In the genomic region with DNA sequence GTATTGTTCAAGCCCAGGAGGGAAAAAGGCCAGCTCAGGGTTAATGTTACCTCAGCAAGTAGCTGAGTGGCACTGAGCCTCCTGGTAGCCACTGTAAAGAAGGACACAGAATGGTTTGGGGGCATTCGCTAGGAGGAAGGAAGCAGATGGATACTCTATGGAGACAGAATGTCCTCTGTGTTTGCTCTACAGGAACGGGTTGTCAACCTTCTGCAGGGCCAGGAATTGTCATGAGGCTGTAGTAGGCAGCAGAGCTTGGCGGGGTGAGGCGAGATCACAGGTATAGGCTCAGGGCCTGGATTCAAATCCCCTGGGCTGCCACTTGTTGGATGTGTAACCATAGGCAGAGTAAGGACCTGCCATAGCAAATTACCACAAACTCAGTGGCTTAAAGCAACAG, we compare ENCODE assay signal across 18 cellular contexts. TPM values are rescaled to one million over a fixed set of nuclear protein-coding genes. Genes with fewer than 3 reads are reported as not detected.
DNase-seq lines count a peak whose midpoint lies in the region; ATAC-seq, FAIRE-seq and TF ChIP-seq lines count a peak whose summit lies in the region.
"Had no signal": no experiment of that assay in that cellular context is flagged by ENCODE, and none has a peak within 500 bp of the region (broad histone marks: within the 10 kb centered on the region; RNA-seq: fewer than 3 reads in every experiment).

No MANE protein-coding gene starts in this region.

- DNase-seq in HepG2 (ENCODE audit: low spot score) (no peak), right lobe of liver (no peak), H1 (ENCODE audit: low read depth in 1 of 2, low spot score in 2 of 2) (no peak), posterior vena cava (ENCODE audit: low spot score) (peak; percentile 52), NCI-H69 (lab: John Stamatoyannopoulos, UW) (no peak)
- no peak for DNase-seq in stimulated activated CD4-positive, alpha-beta T cell treated with anti-CD3 and anti-CD28 coated beads, Interleukin-2, amount 100 ng/mL, for 48 hours
- DNase-seq: C1 segment of cervical spinal cord; Caco-2; CD8-positive, alpha-beta memory T cell; DND-41; GDM1 had no signal

- no peak overlapping the region; the same call in 1 of the 2 replicates for H2BK20ac ChIP-seq in H1 (ENCODE audit: low read length)

- H2BK12ac ChIP-seq in H1 (ENCODE audit: low read depth, low read length) = peak overlapping the region; percentile 68; the same call in 1 of the 2 replicates

- in situ Hi-C loops in HepG2 (cut with HindIII; ENCODE audit: extremely low pct_ligation_motif_present, low pct_unique_long_range_greater_than_20kb) = no loop called here

- no peaks in the 10 kb centered on the region for H4K20me1 ChIP-seq in HepG2 (ENCODE audit: insufficient read depth, low read length)
- H4K20me1 ChIP-seq in H1 (replicated peaks in 1 of 2; ENCODE audit: control insufficient read depth in 1 of 2, insufficient read depth in 2 of 2, low read length in 2 of 2) = no peaks in the 10 kb centered on the region

- no peak for TF ChIP-seq CTCF in HepG2 (CRISPR knock-in tag; IDR thresholded peaks at IDR 0.05)
- TF ChIP-seq CTCF in right lobe of liver (IDR thresholded peaks at IDR 0.05) = no peak
- no peak for TF ChIP-seq CTCF in H1 (IDR thresholded peaks at IDR 0.05; ENCODE audit: control extremely low read depth in 1 of 3, insufficient read depth in 1 of 3, low read depth in 1 of 3, low read length in 3 of 3)

- no peak overlapping the region for H3K4ac ChIP-seq in H1 (replicated peaks; ENCODE audit: insufficient read length, low read depth, low read length)

- BruUV-seq in HepG2 (replicated peaks; lab: Mats Ljungman, UMichigan) = no TSS peak

- no peak for TF ChIP-seq POLR2A in HepG2 (IDR thresholded peaks at IDR 0.05; ENCODE audit: insufficient read depth in 1 of 2, low read depth in 2 of 2, low read length in 2 of 2)
- TF ChIP-seq POLR2A in right lobe of liver (IDR thresholded peaks at IDR 0.05) = no peak
- no peak for TF ChIP-seq POLR2A in H1 (IDR thresholded peaks at IDR 0.05; ENCODE audit: control extremely low read depth in 1 of 2, low read depth in 2 of 2, low read length in 2 of 2)

- no peak overlapping the region for H4K8ac ChIP-seq in H1 (ENCODE audit: extremely low read depth, insufficient read depth, low read length)

- 93% methylated on average over 4 of the region's 4 CpGs for WGBS in HepG2 (ENCODE audit: low lambda C conversion rate)
- 100% methylated on average over 1 of the region's 4 CpGs for WGBS in right lobe of liver (ENCODE audit: insufficient coverage, low coverage, low lambda C conversion rate, missing lambda C conversion rate)
- 93% methylated on average over 4 of the region's 4 CpGs; no CpG with 5 or more reads in 1 of the 2 experiments for WGBS in H1 (ENCODE audit: extremely low coverage in 1 of 2, insufficient coverage in 1 of 2, insufficient read length in 1 of 2, insufficient replicate concordance in 2 of 2, low coverage in 1 of 2, low lambda C conversion rate in 2 of 2, missing lambda C conversion rate in 1 of 2), 2 experiments

- 0 out of 2 replicates have a peak overlapping the region, but pooled peaks have one; percentile 46 for H2BK15ac ChIP-seq in H1 (ENCODE audit: low read length)

- H3K9me3 ChIP-seq in HepG2 (ENCODE audit: low read length) (no peaks in the 10 kb centered on the region), right lobe of liver (no peaks in the 10 kb centered on the region), H1 (ENCODE audit: insufficient read depth in 2 of 2, low read depth in 1 of 2, low read length in 1 of 2) (no peaks in the 10 kb centered on the region)
- H3K9me3 ChIP-seq: Caco-2 had no signal

- intact Hi-C loops in HepG2 (cut with micrococcal nuclease; ENCODE audit: unreplicated experiment) = no loop called here
- intact Hi-C loops in right lobe of liver (cut with DNase I) = no loop called here
- intact Hi-C loops in posterior vena cava (cut with DNase I) = no loop called here

- no peak overlapping the region for H2BK120ac ChIP-seq in H1 (replicated peaks; ENCODE audit: low read depth, low read length)

- H3K79me2 ChIP-seq in HepG2 (ENCODE audit: insufficient read depth, low read length) = peaks cover 10% of the 10 kb centered on the region
- H3K79me2 ChIP-seq in H1 (ENCODE audit: control insufficient read depth in 1 of 2, insufficient read depth in 2 of 2, low read length in 2 of 2) = no peaks in the 10 kb centered on the region

- H4K5ac ChIP-seq in H1 (ENCODE audit: insufficient read length, low read depth, low read length) = no peak overlapping the region

- peak overlapping the region; percentile 97 for H3K27ac ChIP-seq in HepG2 (ENCODE audit: extremely low read length, insufficient read depth, low read length)
- H3K27ac ChIP-seq in right lobe of liver = peak overlapping the region in 1 of 3 donors; percentile 14
- H3K27ac ChIP-seq in H1 (ENCODE audit: low read depth, low read length) = no peak overlapping the region
- H3K27ac ChIP-seq: HL-60 had no signal

- no peak for ATAC-seq in HepG2
- no peak for ATAC-seq in right lobe of liver
- ATAC-seq in GM19328 (IDR thresholded peaks at IDR 0.05; ENCODE audit: unreplicated experiment) = no peak
- ATAC-seq: HCT116 had no signal

- no peaks in the 10 kb centered on the region; a peak in 1 of 5 replicates for H3K27me3 ChIP-seq in HepG2 (ENCODE audit: control insufficient read depth in 1 of 2, insufficient read depth in 2 of 2, low read length in 2 of 2)
- no peaks in the 10 kb centered on the region for H3K27me3 ChIP-seq in right lobe of liver
- H3K27me3 ChIP-seq in H1 (replicated peaks in 1 of 4; ENCODE audit: control insufficient read depth in 3 of 4, extremely low read depth in 1 of 4, insufficient read depth in 3 of 4, low read length in 3 of 4) = no peaks in the 10 kb centered on the region

- peaks cover 68% of the 10 kb centered on the region for H3K4me1 ChIP-seq in HepG2 (ENCODE audit: insufficient read depth, low read length)
- H3K4me1 ChIP-seq in right lobe of liver = peaks cover 0 to 33% (median 10%) of the 10 kb centered on the region in 4 donors
- H3K4me1 ChIP-seq in H1 (replicated peaks in 1 of 4; ENCODE audit: control insufficient read depth in 3 of 4, insufficient read depth in 4 of 4, low read length in 3 of 4) = peaks cover 4 to 33% (median 16%) of the 10 kb centered on the region in 4 experiments

- H3K79me1 ChIP-seq in H1 (ENCODE audit: low read depth, low read length) = no peaks in the 10 kb centered on the region

- FAIRE-seq in HepG2 (lab: Jason Lieb, UNC) (no peak), H1 (lab: Jason Lieb, UNC) (no peak)
- FAIRE-seq: A204.1, GM12892, GM19239, H54 had no signal

- POLR2A ChIA-PET in HepG2 (lab: Yijun Ruan, JAX) (interaction anchor here (5.2 to 5.7 kb wide), 2 partner anchors 12 to 41 kb away, joined by 67 to 69 read pairs; partner anchors contain the start of genes GUCD1 and SNRPD3), H1 (lab: Charles Lee; ENCODE audit: partially characterized antibody) (interaction anchor here (1.5 to 2.0 kb wide), 3 partner anchors 12 to 40 kb away, joined by 4 to 9 read pairs (median 5); partner anchors contain the start of gene SNRPD3)

- H3K36me3 ChIP-seq in HepG2 (replicated peaks in 1 of 2; ENCODE audit: control insufficient read depth in 1 of 2, insufficient read depth in 2 of 2, low read length in 2 of 2) (no peaks in the 10 kb centered on the region), right lobe of liver (no peaks in the 10 kb centered on the region), H1 (ENCODE audit: control insufficient read depth in 2 of 4, insufficient read depth in 4 of 4, low read length in 3 of 4) (no peaks in the 10 kb centered on the region)

- TF ChIP-seq EP300 in HepG2 (IDR thresholded peaks at IDR 0.05; ENCODE audit: low read depth in 2 of 2, low read length in 2 of 2) (no peak), HepG2 (CRISPR knock-in tag; IDR thresholded peaks at IDR 0.05; ENCODE audit: borderline replicate concordance) (no peak), H1 (IDR thresholded peaks at IDR 0.05; ENCODE audit: borderline replicate concordance in 1 of 2, low read depth in 2 of 2, low read length in 2 of 2) (no peak)

- H3K4me2 ChIP-seq in HepG2 (ENCODE audit: low read depth, low read length) = no peak overlapping the region
- no peak overlapping the region for H3K4me2 ChIP-seq in H1 (ENCODE audit: insufficient read depth in 1 of 2, low read depth in 2 of 2, low read length in 2 of 2)

- H3K9ac ChIP-seq in HepG2 (ENCODE audit: insufficient read depth, low read depth, low read length) (no peak overlapping the region), H1 (replicated peaks in 1 of 4; ENCODE audit: extremely low read depth in 1 of 4, low read depth in 3 of 4, low read length in 3 of 4) (no peak overlapping the region)

- H3K23me2 ChIP-seq in H1 (ENCODE audit: low read depth, low read length) = peaks cover 2% of the 10 kb centered on the region; the same call in 1 of the 2 replicates

- H2AK5ac ChIP-seq in H1 (ENCODE audit: low read depth, low read length) = no peak overlapping the region

- no peak for TF ChIP-seq RAD21 in HepG2 (CRISPR knock-in tag; IDR thresholded peaks at IDR 0.05)
- TF ChIP-seq RAD21 in H1 (IDR thresholded peaks at IDR 0.05 in 1 of 2, conservative IDR thresholded peaks at IDR 0.05 in 1 of 2; ENCODE audit: low read depth in 2 of 2, low read length in 2 of 2) = no peak

- H3K4me3 ChIP-seq in HepG2 (replicated peaks in 1 of 3; ENCODE audit: insufficient read depth in 1 of 3, low read depth in 2 of 3, low read length in 3 of 3) (no peak overlapping the region), right lobe of liver (no peak overlapping the region), H1 (ENCODE audit: extremely low read depth in 1 of 4, insufficient read depth in 2 of 4, low read depth in 3 of 4, low read length in 4 of 4) (no peak overlapping the region)

- no peak overlapping the region for H3K18ac ChIP-seq in H1 (ENCODE audit: extremely low read depth, low read length)

- no peak overlapping the region for H3K14ac ChIP-seq in H1 (ENCODE audit: insufficient read length)

- no peak overlapping the region for H3K23ac ChIP-seq in H1 (ENCODE audit: insufficient read length)

- H2BK5ac ChIP-seq in H1 (ENCODE audit: low read depth, low read length) = no peak overlapping the region

- H3K56ac ChIP-seq in H1 (replicated peaks; ENCODE audit: insufficient read length, low read depth, low read length) = no peak overlapping the region

- no peak overlapping the region for H4K91ac ChIP-seq in H1 (replicated peaks; ENCODE audit: insufficient read length, low read length)

- H2AFZ ChIP-seq in HepG2 (ENCODE audit: low read length) = no peak overlapping the region
- H2AFZ ChIP-seq in H1 (ENCODE audit: low read length) = no peak overlapping the region

- CTCF ChIA-PET in HepG2 (lab: Yijun Ruan, JAX; ENCODE audit: low intra/inter-chr PET ratio, low total read pairs) = no interaction called here
- CTCF ChIA-PET in H1 (lab: Charles Lee; ENCODE audit: partially characterized antibody) = no interaction called here

RNA-seq across cellular contexts. Expression of gene LRRC75B, which starts 3.0 kb away (rescaled TPM):
- total RNA-seq in HepG2 (2016; rRNA removed; fragmentation: Illumina TruSeq; extraction: Trizol) (5.7 and 11.8 TPM in 2 replicates), right lobe of liver (10 to 100 TPM; 11.8 to 28.0 (median 21.5) TPM), posterior vena cava (1 to 10 TPM; 6.6 to 9.3 TPM)
- total RNA-seq in HepG2 (2016; cell fraction: cytosol; rRNA removed; fragmentation: Illumina TruSeq; extraction: Trizol; ENCODE audit: low read depth) = 14.2 and 14.4 TPM in 2 replicates
- total RNA-seq in HepG2 (2016; cell fraction: insoluble cytoplasmic fraction; rRNA removed; fragmentation: Illumina TruSeq; extraction: Trizol) = 5.6 and 12.5 TPM in 2 replicates
- 14.8 and 16.4 TPM in 2 replicates for total RNA-seq in HepG2 (2016; cell fraction: membrane; rRNA removed; fragmentation: Illumina TruSeq; extraction: Trizol)
- total RNA-seq in HepG2 (2016; cell fraction: nucleus; rRNA removed; fragmentation: Illumina TruSeq; extraction: Trizol) = 10.7 and 13.7 TPM in 2 replicates
- polyA plus RNA-seq in HepG2 (2011; rRNA removed) (34.8 and 48.8 TPM in 2 replicates), H1 (2011; rRNA removed) (26.6 and 39.0 TPM in 2 replicates)
- 18.6 and 35.0 TPM in 2 replicates for polyA plus RNA-seq in HepG2 (2011; cell fraction: cytosol; rRNA removed)
- polyA plus RNA-seq in HepG2 (2011; cell fraction: nucleus; rRNA removed) = 225 and 265 TPM in 2 replicates
- polyA plus RNA-seq in HepG2 (2012) = 19.0 and 24.1 TPM in 2 replicates
- 15.3 and 17.1 TPM in 2 replicates for polyA plus RNA-seq in HepG2 (2016; cell fraction: cytosol; fragmentation: Illumina TruSeq; extraction: Trizol; ENCODE audit: low read depth)
- polyA plus RNA-seq in HepG2 (2016; cell fraction: insoluble cytoplasmic fraction; fragmentation: Illumina TruSeq; extraction: Trizol; ENCODE audit: low read depth) = 8.8 and 9.2 TPM in 2 replicates
- polyA plus RNA-seq in HepG2 (2016; cell fraction: membrane; fragmentation: Illumina TruSeq; extraction: Trizol; ENCODE audit: low read depth) = 17.8 and 17.9 TPM in 2 replicates
- polyA plus RNA-seq in HepG2 (2016; cell fraction: nucleus; fragmentation: Illumina TruSeq; extraction: Trizol; ENCODE audit: insufficient read depth, low read depth) = 32.8 and 35.7 TPM in 2 replicates
- polyA minus RNA-seq in HepG2 (2011; rRNA and poly(A)+ RNA removed; ENCODE audit: low replicate concordance) = 24.5 TPM in 1 of 2 replicates, not detected in the other
- 5.7 and 8.9 TPM in 2 replicates for polyA minus RNA-seq in HepG2 (2011; cell fraction: cytosol; rRNA and poly(A)+ RNA removed)
- polyA minus RNA-seq in HepG2 (2011; cell fraction: nucleus; rRNA and poly(A)+ RNA removed) = 13.3 and 13.4 TPM in 2 replicates
- 10.9 and 12.2 TPM in 2 replicates for total RNA-seq in H1 (2021; fragmentation: NEBNext Ultra II Directional; extraction: Animal tissue kit (Norgen Biotek cat#: 25700))
- polyA plus RNA-seq in H1 (2011; cell fraction: cytosol; rRNA removed) = 29.2 TPM
- polyA plus RNA-seq in H1 (2011; cell fraction: nucleus; rRNA removed) = 132 TPM
- 7.7 to 16.2 TPM (median 15.1 TPM) in 4 replicates for polyA plus RNA-seq in H1 (2012, experiment 1 of 2)
- 8.9 TPM for polyA plus RNA-seq in H1 (2012, experiment 2 of 2)
- polyA plus RNA-seq in H1 (2013, experiment 1 of 2) = 9.3 TPM
- polyA plus RNA-seq in H1 (2013, experiment 2 of 2) = 7.8 TPM
- 8.1 and 8.4 TPM in 2 replicates for polyA minus RNA-seq in H1 (2011; rRNA and poly(A)+ RNA removed)
- 8.7 TPM for polyA minus RNA-seq in H1 (2011; cell fraction: cytosol; rRNA and poly(A)+ RNA removed)
- 19.6 TPM for polyA minus RNA-seq in H1 (2011; cell fraction: nucleus; rRNA and poly(A)+ RNA removed)
- polyA plus RNA-seq: CD8-positive, alpha-beta memory T cell had no signal

RNA-seq across cellular contexts. Expression of gene GGT1, which starts 7.1 kb away (rescaled TPM):
- total RNA-seq in HepG2 (2016; rRNA removed; fragmentation: Illumina TruSeq; extraction: Trizol) = 11.6 and 29.9 TPM in 2 replicates
- 6.9 and 7.0 TPM in 2 replicates for total RNA-seq in HepG2 (2016; cell fraction: cytosol; rRNA removed; fragmentation: Illumina TruSeq; extraction: Trizol; ENCODE audit: low read depth)
- 14.5 and 27.5 TPM in 2 replicates for total RNA-seq in HepG2 (2016; cell fraction: insoluble cytoplasmic fraction; rRNA removed; fragmentation: Illumina TruSeq; extraction: Trizol)
- total RNA-seq in HepG2 (2016; cell fraction: membrane; rRNA removed; fragmentation: Illumina TruSeq; extraction: Trizol) = 8.2 and 14.5 TPM in 2 replicates
- total RNA-seq in HepG2 (2016; cell fraction: nucleus; rRNA removed; fragmentation: Illumina TruSeq; extraction: Trizol) = 30.4 and 31.0 TPM in 2 replicates
- polyA plus RNA-seq in HepG2 (2011; rRNA removed) = 103 and 150 TPM in 2 replicates
- polyA plus RNA-seq in HepG2 (2011; cell fraction: cytosol; rRNA removed) = 81.5 and 120 TPM in 2 replicates
- 371 and 443 TPM in 2 replicates for polyA plus RNA-seq in HepG2 (2011; cell fraction: nucleus; rRNA removed)
- polyA plus RNA-seq in HepG2 (2012) = 45.9 and 52.6 TPM in 2 replicates
- polyA plus RNA-seq in HepG2 (2016; cell fraction: cytosol; fragmentation: Illumina TruSeq; extraction: Trizol; ENCODE audit: low read depth) = 8.9 and 10.2 TPM in 2 replicates
- 15.2 and 17.2 TPM in 2 replicates for polyA plus RNA-seq in HepG2 (2016; cell fraction: insoluble cytoplasmic fraction; fragmentation: Illumina TruSeq; extraction: Trizol; ENCODE audit: low read depth)
- polyA plus RNA-seq in HepG2 (2016; cell fraction: membrane; fragmentation: Illumina TruSeq; extraction: Trizol; ENCODE audit: low read depth) = 11.3 and 13.6 TPM in 2 replicates
- polyA plus RNA-seq in HepG2 (2016; cell fraction: nucleus; fragmentation: Illumina TruSeq; extraction: Trizol; ENCODE audit: insufficient read depth, low read depth) = 74.0 and 82.3 TPM in 2 replicates
- 7.2 and 119 TPM in 2 replicates for polyA minus RNA-seq in HepG2 (2011; rRNA and poly(A)+ RNA removed; ENCODE audit: low replicate concordance)
- 46.0 and 49.6 TPM in 2 replicates for polyA minus RNA-seq in HepG2 (2011; cell fraction: cytosol; rRNA and poly(A)+ RNA removed)
- 35.4 and 41.2 TPM in 2 replicates for polyA minus RNA-seq in HepG2 (2011; cell fraction: nucleus; rRNA and poly(A)+ RNA removed)
- 100 to 1,000 TPM in 5 of 6 experiments, 10 to 100 TPM in 1; 97.6 to 154 (median 140) TPM for total RNA-seq in right lobe of liver
- total RNA-seq in H1 (2021; fragmentation: NEBNext Ultra II Directional; extraction: Animal tissue kit (Norgen Biotek cat#: 25700)) = 14.0 and 14.4 TPM in 2 replicates
- 29.2 and 44.8 TPM in 2 replicates for polyA plus RNA-seq in H1 (2011; rRNA removed)
- 29.3 TPM for polyA plus RNA-seq in H1 (2011; cell fraction: cytosol; rRNA removed)
- 46.8 TPM for polyA plus RNA-seq in H1 (2011; cell fraction: nucleus; rRNA removed)
- polyA plus RNA-seq in H1 (2012, experiment 1 of 2) = 8.0 to 18.8 TPM (median 17.1 TPM) in 4 replicates
- polyA plus RNA-seq in H1 (2012, experiment 2 of 2) = 14.4 TPM
- 13.9 TPM for polyA plus RNA-seq in H1 (2013, experiment 1 of 2)
- polyA plus RNA-seq in H1 (2013, experiment 2 of 2) = 11.9 TPM
- 7.5 and 9.6 TPM in 2 replicates for polyA minus RNA-seq in H1 (2011; rRNA and poly(A)+ RNA removed)
- 10.5 TPM for polyA minus RNA-seq in H1 (2011; cell fraction: cytosol; rRNA and poly(A)+ RNA removed)
- polyA minus RNA-seq in H1 (2011; cell fraction: nucleus; rRNA and poly(A)+ RNA removed) = 11.2 TPM
- 1 to 10 TPM; 5.1 to 6.3 TPM for total RNA-seq in posterior vena cava

RNA-seq across cellular contexts. Expression of gene SNRPD3, which starts 40.1 kb away (rescaled TPM):
- 209 and 287 TPM in 2 replicates for total RNA-seq in HepG2 (2016; rRNA removed; fragmentation: Illumina TruSeq; extraction: Trizol)
- total RNA-seq in HepG2 (2016; cell fraction: cytosol; rRNA removed; fragmentation: Illumina TruSeq; extraction: Trizol; ENCODE audit: low read depth) = 29.0 and 31.7 TPM in 2 replicates
- 214 and 298 TPM in 2 replicates for total RNA-seq in HepG2 (2016; cell fraction: insoluble cytoplasmic fraction; rRNA removed; fragmentation: Illumina TruSeq; extraction: Trizol)
- 35.4 and 36.1 TPM in 2 replicates for total RNA-seq in HepG2 (2016; cell fraction: membrane; rRNA removed; fragmentation: Illumina TruSeq; extraction: Trizol)
- total RNA-seq in HepG2 (2016; cell fraction: nucleus; rRNA removed; fragmentation: Illumina TruSeq; extraction: Trizol) = 83.7 and 87.5 TPM in 2 replicates
- polyA plus RNA-seq in HepG2 (2011; rRNA removed) = 107 and 110 TPM in 2 replicates
- 278 and 291 TPM in 2 replicates for polyA plus RNA-seq in HepG2 (2011; cell fraction: cytosol; rRNA removed)
- polyA plus RNA-seq in HepG2 (2011; cell fraction: nucleus; rRNA removed) = 55.5 and 61.4 TPM in 2 replicates
- 178 and 251 TPM in 2 replicates for polyA plus RNA-seq in HepG2 (2012)
- polyA plus RNA-seq in HepG2 (2016; cell fraction: cytosol; fragmentation: Illumina TruSeq; extraction: Trizol; ENCODE audit: low read depth) = 35.3 and 40.6 TPM in 2 replicates
- polyA plus RNA-seq in HepG2 (2016; cell fraction: insoluble cytoplasmic fraction; fragmentation: Illumina TruSeq; extraction: Trizol; ENCODE audit: low read depth) = 420 and 438 TPM in 2 replicates
- 35.8 and 37.4 TPM in 2 replicates for polyA plus RNA-seq in HepG2 (2016; cell fraction: membrane; fragmentation: Illumina TruSeq; extraction: Trizol; ENCODE audit: low read depth)
- polyA plus RNA-seq in HepG2 (2016; cell fraction: nucleus; fragmentation: Illumina TruSeq; extraction: Trizol; ENCODE audit: insufficient read depth, low read depth) = 132 and 146 TPM in 2 replicates
- polyA minus RNA-seq in HepG2 (2011; rRNA and poly(A)+ RNA removed; ENCODE audit: low replicate concordance) = 134 and 369 TPM in 2 replicates
- 72.3 and 74.0 TPM in 2 replicates for polyA minus RNA-seq in HepG2 (2011; cell fraction: cytosol; rRNA and poly(A)+ RNA removed)
- polyA minus RNA-seq in HepG2 (2011; cell fraction: nucleus; rRNA and poly(A)+ RNA removed) = 83.2 and 93.4 TPM in 2 replicates
- total RNA-seq in right lobe of liver = 100 to 1,000 TPM in 2 of 6 experiments, 10 to 100 TPM in 4; 43.3 to 180 (median 53.4) TPM
- 200 TPM in 2 replicates for total RNA-seq in H1 (2021; fragmentation: NEBNext Ultra II Directional; extraction: Animal tissue kit (Norgen Biotek cat#: 25700))
- 258 and 455 TPM in 2 replicates for polyA plus RNA-seq in H1 (2011; rRNA removed)
- 394 TPM for polyA plus RNA-seq in H1 (2011; cell fraction: cytosol; rRNA removed)
- 159 TPM for polyA plus RNA-seq in H1 (2011; cell fraction: nucleus; rRNA removed)
- polyA plus RNA-seq in H1 (2012, experiment 1 of 2) = 341 to 525 TPM (median 423 TPM) in 4 replicates
- polyA plus RNA-seq in H1 (2012, experiment 2 of 2) = 66.4 TPM
- 141 TPM for polyA plus RNA-seq in H1 (2013, experiment 1 of 2)
- 143 TPM for polyA plus RNA-seq in H1 (2013, experiment 2 of 2)
- 289 and 329 TPM in 2 replicates for polyA minus RNA-seq in H1 (2011; rRNA and poly(A)+ RNA removed)
- polyA minus RNA-seq in H1 (2011; cell fraction: cytosol; rRNA and poly(A)+ RNA removed) = 131 TPM
- polyA minus RNA-seq in H1 (2011; cell fraction: nucleus; rRNA and poly(A)+ RNA removed) = 174 TPM
- 10 to 100 TPM; 42.5 to 54.0 TPM for total RNA-seq in posterior vena cava

RNA-seq across cellular contexts. Expression of gene GUCD1, which starts 40.9 kb away (rescaled TPM):
- total RNA-seq in HepG2 (2016; rRNA removed; fragmentation: Illumina TruSeq; extraction: Trizol) = 125 and 128 TPM in 2 replicates
- 57.0 and 62.1 TPM in 2 replicates for total RNA-seq in HepG2 (2016; cell fraction: cytosol; rRNA removed; fragmentation: Illumina TruSeq; extraction: Trizol; ENCODE audit: low read depth)
- 114 and 129 TPM in 2 replicates for total RNA-seq in HepG2 (2016; cell fraction: insoluble cytoplasmic fraction; rRNA removed; fragmentation: Illumina TruSeq; extraction: Trizol)
- 156 and 159 TPM in 2 replicates for total RNA-seq in HepG2 (2016; cell fraction: membrane; rRNA removed; fragmentation: Illumina TruSeq; extraction: Trizol)
- total RNA-seq in HepG2 (2016; cell fraction: nucleus; rRNA removed; fragmentation: Illumina TruSeq; extraction: Trizol) = 69.6 and 73.3 TPM in 2 replicates
- 245 and 282 TPM in 2 replicates for polyA plus RNA-seq in HepG2 (2011; rRNA removed)
- 177 and 210 TPM in 2 replicates for polyA plus RNA-seq in HepG2 (2011; cell fraction: cytosol; rRNA removed)
- polyA plus RNA-seq in HepG2 (2011; cell fraction: nucleus; rRNA removed) = 217 and 220 TPM in 2 replicates
- polyA plus RNA-seq in HepG2 (2012) = 123 and 145 TPM in 2 replicates
- polyA plus RNA-seq in HepG2 (2016; cell fraction: cytosol; fragmentation: Illumina TruSeq; extraction: Trizol; ENCODE audit: low read depth) = 33.4 and 34.1 TPM in 2 replicates
- 101 and 109 TPM in 2 replicates for polyA plus RNA-seq in HepG2 (2016; cell fraction: insoluble cytoplasmic fraction; fragmentation: Illumina TruSeq; extraction: Trizol; ENCODE audit: low read depth)
- polyA plus RNA-seq in HepG2 (2016; cell fraction: membrane; fragmentation: Illumina TruSeq; extraction: Trizol; ENCODE audit: low read depth) = 91.3 and 96.0 TPM in 2 replicates
- polyA plus RNA-seq in HepG2 (2016; cell fraction: nucleus; fragmentation: Illumina TruSeq; extraction: Trizol; ENCODE audit: insufficient read depth, low read depth) = 119 and 131 TPM in 2 replicates
- polyA minus RNA-seq in HepG2 (2011; rRNA and poly(A)+ RNA removed; ENCODE audit: low replicate concordance) = 194 and 636 TPM in 2 replicates
- polyA minus RNA-seq in HepG2 (2011; cell fraction: cytosol; rRNA and poly(A)+ RNA removed) = 178 and 203 TPM in 2 replicates
- 53.7 and 80.4 TPM in 2 replicates for polyA minus RNA-seq in HepG2 (2011; cell fraction: nucleus; rRNA and poly(A)+ RNA removed)
- total RNA-seq in right lobe of liver = 100 to 1,000 TPM in 5 of 6 experiments, 10 to 100 TPM in 1; 94.0 to 281 (median 213) TPM
- 74.3 and 85.2 TPM in 2 replicates for total RNA-seq in H1 (2021; fragmentation: NEBNext Ultra II Directional; extraction: Animal tissue kit (Norgen Biotek cat#: 25700))
- 128 and 135 TPM in 2 replicates for polyA plus RNA-seq in H1 (2011; rRNA removed)
- 100 TPM for polyA plus RNA-seq in H1 (2011; cell fraction: cytosol; rRNA removed)
- 98.6 TPM for polyA plus RNA-seq in H1 (2011; cell fraction: nucleus; rRNA removed)
- 70.9 to 98.5 TPM (median 87.2 TPM) in 4 replicates for polyA plus RNA-seq in H1 (2012, experiment 1 of 2)
- polyA plus RNA-seq in H1 (2012, experiment 2 of 2) = 95.0 TPM
- 47.8 TPM for polyA plus RNA-seq in H1 (2013, experiment 1 of 2)
- 47.2 TPM for polyA plus RNA-seq in H1 (2013, experiment 2 of 2)
- 129 and 150 TPM in 2 replicates for polyA minus RNA-seq in H1 (2011; rRNA and poly(A)+ RNA removed)
- polyA minus RNA-seq in H1 (2011; cell fraction: cytosol; rRNA and poly(A)+ RNA removed) = 79.6 TPM
- polyA minus RNA-seq in H1 (2011; cell fraction: nucleus; rRNA and poly(A)+ RNA removed) = 67.6 TPM
- 10 to 100 TPM; 73.5 to 82.1 TPM for total RNA-seq in posterior vena cava
